25 cellular contexts compared by ENCODE assay signal in genomic region chr13:98035373-98035772, GRCh38.
DNase-seq lines count a peak whose midpoint lies in the region; ATAC-seq, FAIRE-seq and TF ChIP-seq lines count a peak whose summit lies in the region.
"Had no signal": no experiment of that assay in that cellular context is flagged by ENCODE, and none has a peak within 500 bp of the region (broad histone marks: within the 10 kb centered on the region; RNA-seq: fewer than 3 reads in every experiment).

No MANE protein-coding gene starts in this region.

- H2AK5ac ChIP-seq in mesenchymal stem cell (ENCODE audit: low read length, severe bottlenecking), result no peak overlapping the region

- no peak overlapping the region for H2AFZ ChIP-seq in mesenchymal stem cell (ENCODE audit: low read depth, low read length)

- peak overlapping the region in 1 of 2 experiments; percentile 19 for H3K18ac ChIP-seq in mesenchymal stem cell (ENCODE audit: low read depth in 1 of 2, low read length in 2 of 2)

- WGBS in esophagus muscularis mucosa, result 88% methylated on average over 5 of the region's 5 CpGs
- 98% methylated on average over 5 of the region's 5 CpGs for WGBS in mesenchymal stem cell

- H4K8ac ChIP-seq in mesenchymal stem cell (ENCODE audit: low read length), result no peak overlapping the region

- H3K36me3 ChIP-seq in esophagus muscularis mucosa, result no peaks in the 10 kb centered on the region
- no peaks in the 10 kb centered on the region for H3K36me3 ChIP-seq in mesenchymal stem cell (ENCODE audit: control insufficient read depth in 1 of 2, insufficient read depth in 2 of 2, low read depth in 1 of 2, low read length in 2 of 2)
- H3K36me3 ChIP-seq: BE2C, BLaER1 had no signal

- H3K27ac Mint-ChIP-seq in stimulated activated memory B cell treated with anti-CD40 and anti-IgM and Interleukin-4, amounts not matched to agents 10 μg/mL and 1 μg/mL and 100 μg/mL, for 72 hours, result no peak overlapping the region
- H3K27ac Mint-ChIP-seq: CD14-positive monocyte; CD4-positive, alpha-beta memory T cell; CD4-positive, CD25-positive, alpha-beta regulatory T cell; CD8-positive, alpha-beta memory T cell had no signal

- H3K79me1 ChIP-seq in mesenchymal stem cell (replicated peaks; ENCODE audit: low read length, poor library complexity, severe bottlenecking), result no peaks in the 10 kb centered on the region

- H3K4me3 Mint-ChIP-seq in stimulated activated memory B cell treated with anti-CD40 and anti-IgM and Interleukin-4, amounts not matched to agents 10 μg/mL and 1 μg/mL and 100 μg/mL, for 72 hours, result no peak overlapping the region
- H3K4me3 Mint-ChIP-seq: CD14-positive monocyte; CD4-positive, alpha-beta memory T cell; CD4-positive, CD25-positive, alpha-beta regulatory T cell; CD8-positive, alpha-beta memory T cell had no signal

- intact Hi-C loops in esophagus muscularis mucosa (cut with DNase I), result no loop called here

- H3K4me3 ChIP-seq in esophagus muscularis mucosa (no peak overlapping the region), mesenchymal stem cell (ENCODE audit: insufficient read depth in 1 of 2, low read depth in 1 of 2, low read length in 2 of 2) (no peak overlapping the region)
- H3K4me3 ChIP-seq: BLaER1 had no signal

- H2BK15ac ChIP-seq in mesenchymal stem cell (ENCODE audit: low read depth, poor library complexity, severe bottlenecking), result no peak overlapping the region

- no peak overlapping the region for H3K23ac ChIP-seq in mesenchymal stem cell (ENCODE audit: low read length in 2 of 2)

- peak overlapping the region in 1 of 2 experiments; percentile 42 for H2BK12ac ChIP-seq in mesenchymal stem cell (ENCODE audit: low read length in 2 of 2)

- H4K91ac ChIP-seq in mesenchymal stem cell (ENCODE audit: low read length), result no peak overlapping the region

- H3K4ac ChIP-seq in mesenchymal stem cell (ENCODE audit: low read depth in 1 of 2, low read length in 2 of 2), result no peak overlapping the region

- FAIRE-seq in RCC 7860 (lab: Jason Lieb, UNC) (no peak), frontal cortex (lab: Jason Lieb, UNC) (no peak)
- FAIRE-seq: A204.1, G401.6, GM12891, GM19239 had no signal

- no peak overlapping the region for H2BK5ac ChIP-seq in mesenchymal stem cell (ENCODE audit: low read depth, low read length, poor library complexity, severe bottlenecking)

- H3K27ac ChIP-seq in esophagus muscularis mucosa (replicated peaks in 1 of 4) (no peak overlapping the region), mesenchymal stem cell (ENCODE audit: low read length, poor library complexity, severe bottlenecking) (no peak overlapping the region)
- H3K27ac ChIP-seq: BLaER1 had no signal

- TF ChIP-seq POLR2A in esophagus muscularis mucosa (IDR thresholded peaks at IDR 0.05; ENCODE audit: low read depth), result no peak

- H3K27me3 Mint-ChIP-seq in stimulated activated memory B cell treated with anti-CD40 and anti-IgM and Interleukin-4, amounts not matched to agents 10 μg/mL and 1 μg/mL and 100 μg/mL, for 72 hours, result peaks cover 10% of the 10 kb centered on the region

- H3K9ac ChIP-seq in mesenchymal stem cell (ENCODE audit: low read length), result no peak overlapping the region
- H3K9ac ChIP-seq: BLaER1 had no signal

- DNase-seq in esophagus muscularis mucosa (ENCODE audit: extremely low spot score) (peak; percentile 66), mesenchymal stem cell (no peak), RCC 7860 (ENCODE audit: low spot score) (no peak), frontal cortex (ENCODE audit: low spot score in 2 of 2) (no peak)
- no peak for DNase-seq in activated naive CD4-positive, alpha-beta T cell (lab: John Stamatoyannopoulos, UW)
- DNase-seq: 8988T; ACHN; BE2C; C1 segment of cervical spinal cord; CD4-positive, alpha-beta memory T cell; CD4-positive, CD25-positive, alpha-beta regulatory T cell; CD8-positive, alpha-beta memory T cell; COR-L47; DMS 273 treated with DMSO at 0.1 percent for 48 hours; DMS153; DMS53; DMS79 treated with DMSO at 0.1 percent for 48 hours; GF-D8 had no signal

- no peaks in the 10 kb centered on the region for H3K36me3 Mint-ChIP-seq in stimulated activated memory B cell treated with anti-CD40 and anti-IgM and Interleukin-4, amounts not matched to agents 10 μg/mL and 1 μg/mL and 100 μg/mL, for 72 hours
- H3K36me3 Mint-ChIP-seq: CD14-positive monocyte; CD4-positive, alpha-beta memory T cell; CD4-positive, CD25-positive, alpha-beta regulatory T cell; CD8-positive, alpha-beta memory T cell had no signal

- no peak overlapping the region for H3K4me2 ChIP-seq in mesenchymal stem cell (ENCODE audit: low read length, poor library complexity, severe bottlenecking)
- H3K4me2 ChIP-seq: BLaER1 had no signal

- TF ChIP-seq EP300 in esophagus muscularis mucosa (IDR thresholded peaks at IDR 0.05), result no peak

- H3K9me3 Mint-ChIP-seq in stimulated activated memory B cell treated with anti-CD40 and anti-IgM and Interleukin-4, amounts not matched to agents 10 μg/mL and 1 μg/mL and 100 μg/mL, for 72 hours, result no peaks in the 10 kb centered on the region
- H3K9me3 Mint-ChIP-seq: CD14-positive monocyte; CD4-positive, alpha-beta memory T cell; CD4-positive, CD25-positive, alpha-beta regulatory T cell; CD8-positive, alpha-beta memory T cell had no signal

- H3K27me3 ChIP-seq in esophagus muscularis mucosa (peaks cover 0 to 10% (median 0%) of the 10 kb centered on the region in 4 donors), mesenchymal stem cell (ENCODE audit: control insufficient read depth in 1 of 2, insufficient read depth in 1 of 2, low read length in 2 of 2) (no peaks in the 10 kb centered on the region)
- H3K27me3 ChIP-seq: BE2C, BLaER1 had no signal

- TF ChIP-seq CTCF in esophagus muscularis mucosa (IDR thresholded peaks at IDR 0.05), result no peak

- H3K9me3 ChIP-seq in esophagus muscularis mucosa (no peaks in the 10 kb centered on the region), mesenchymal stem cell (ENCODE audit: control insufficient read depth, low read length) (no peaks in the 10 kb centered on the region)
- H3K9me3 ChIP-seq: BE2C, BLaER1 had no signal

- H3K4me1 Mint-ChIP-seq in stimulated activated memory B cell treated with anti-CD40 and anti-IgM and Interleukin-4, amounts not matched to agents 10 μg/mL and 1 μg/mL and 100 μg/mL, for 72 hours, result no peaks in the 10 kb centered on the region
- H3K4me1 Mint-ChIP-seq: CD14-positive monocyte; CD4-positive, CD25-positive, alpha-beta regulatory T cell; CD8-positive, alpha-beta memory T cell had no signal

- H3K4me1 ChIP-seq in esophagus muscularis mucosa, result no peaks in the 10 kb centered on the region
- H3K4me1 ChIP-seq in mesenchymal stem cell (ENCODE audit: control insufficient read depth, insufficient read depth, low read depth, low read length), result peaks cover 10% of the 10 kb centered on the region
- H3K4me1 ChIP-seq: BE2C had no signal

- no peak overlapping the region for H3K14ac ChIP-seq in mesenchymal stem cell (ENCODE audit: low read length in 2 of 2)

- peak; percentile 51 for ATAC-seq in stimulated activated memory B cell treated with anti-CD40 and anti-IgM and Interleukin-4, amounts not matched to agents 10 μg/mL and 1 μg/mL and 100 μg/mL, for 72 hours

- H2BK120ac ChIP-seq in mesenchymal stem cell (ENCODE audit: low read depth, low read length), result peak overlapping the region; percentile 61
